Comparison of ENCODE assay signal across 19 cellular contexts in genomic region chr21:44363278-44363677, GRCh38. TPM values are rescaled to one million over a fixed set of nuclear protein-coding genes. Genes with fewer than 3 reads are reported as not detected.
DNase-seq lines count a peak whose midpoint lies in the region; ATAC-seq, FAIRE-seq and TF ChIP-seq lines count a peak whose summit lies in the region.
"Had no signal": no experiment of that assay in that cellular context is flagged by ENCODE, and none has a peak within 500 bp of the region (broad histone marks: within the 10 kb centered on the region; RNA-seq: fewer than 3 reads in every experiment).

No MANE protein-coding gene starts in this region.

- H3K79me2 ChIP-seq in HepG2 (ENCODE audit: insufficient read depth, low read length) = no peaks in the 10 kb centered on the region

- TF ChIP-seq CTCF in HepG2 (CRISPR knock-in tag; IDR thresholded peaks at IDR 0.05) (no peak), right lobe of liver (IDR thresholded peaks at IDR 0.05) (no peak), HL-60 (IDR thresholded peaks at IDR 0.05; ENCODE audit: insufficient read depth, low read length) (no peak)

- in situ Hi-C loops in HepG2 (cut with HindIII; ENCODE audit: extremely low pct_ligation_motif_present, low pct_unique_long_range_greater_than_20kb) = no loop called here

- H3K27ac ChIP-seq in HepG2 (ENCODE audit: extremely low read length, insufficient read depth, low read length) = no peak overlapping the region
- no peak overlapping the region for H3K27ac ChIP-seq in right lobe of liver
- H3K27ac ChIP-seq in HL-60 (replicated peaks) = peak overlapping the region; percentile 37
- H3K27ac ChIP-seq: 22Rv1, A549, C4-2B had no signal

- H3K36me3 ChIP-seq in HepG2 (replicated peaks in 1 of 2; ENCODE audit: control insufficient read depth in 1 of 2, insufficient read depth in 2 of 2, low read length in 2 of 2) (no peaks in the 10 kb centered on the region), right lobe of liver (no peaks in the 10 kb centered on the region)

- TF ChIP-seq EP300 in HepG2 (IDR thresholded peaks at IDR 0.05; ENCODE audit: low read depth in 2 of 2, low read length in 2 of 2) (no peak), HepG2 (CRISPR knock-in tag; IDR thresholded peaks at IDR 0.05; ENCODE audit: borderline replicate concordance) (no peak)

- H3K27me3 ChIP-seq in HepG2 (ENCODE audit: control insufficient read depth in 1 of 2, insufficient read depth in 2 of 2, low read length in 2 of 2) = peaks cover 0 to 38% of the 10 kb centered on the region in 2 experiments; a peak in 4 of 5 replicates
- H3K27me3 ChIP-seq in right lobe of liver = no peaks in the 10 kb centered on the region
- no peaks in the 10 kb centered on the region for H3K27me3 ChIP-seq in HL-60 (ENCODE audit: insufficient read depth, poor library complexity, severe bottlenecking)

- DNase-seq in HepG2 (ENCODE audit: low spot score) (no peak), right lobe of liver (no peak), HL-60 (ENCODE audit: low read depth in 1 of 2, low spot score in 1 of 2) (no peak)
- DNase-seq in stimulated activated CD4-positive, alpha-beta T cell treated with anti-CD3 and anti-CD28 coated beads, Interleukin-12 subunit alpha, Interleukin-12 subunit beta, amount 100 ng/mL, for 4 hours = no peak
- DNase-seq: AML-193; Caco-2; Calu3; CD8-positive, alpha-beta T cell; DMS79 treated with DMSO at 0.1 percent for 48 hours; GF-D8 had no signal

- TF ChIP-seq POLR2A in HepG2 (IDR thresholded peaks at IDR 0.05; ENCODE audit: insufficient read depth in 1 of 2, low read depth in 2 of 2, low read length in 2 of 2) (no peak), right lobe of liver (IDR thresholded peaks at IDR 0.05) (no peak)

- no peak for TF ChIP-seq RAD21 in HepG2 (CRISPR knock-in tag; IDR thresholded peaks at IDR 0.05)

- no peak for FAIRE-seq in HepG2 (lab: Jason Lieb, UNC)
- FAIRE-seq: A549, D721Med, G401.6, GM12891, GM19239 had no signal

- no TSS peak for BruUV-seq in HepG2 (replicated peaks; lab: Mats Ljungman, UMichigan)

- ATAC-seq in HepG2 (no peak), right lobe of liver (no peak), HG02884 (IDR thresholded peaks at IDR 0.05; ENCODE audit: unreplicated experiment) (no peak)
- ATAC-seq: A549; CD8-positive, alpha-beta T cell had no signal

- H4K20me1 ChIP-seq in HepG2 (ENCODE audit: insufficient read depth, low read length) = no peaks in the 10 kb centered on the region

- H3K9me3 ChIP-seq in HepG2 (ENCODE audit: low read length) = no peaks in the 10 kb centered on the region
- H3K9me3 ChIP-seq in right lobe of liver = no peaks in the 10 kb centered on the region
- H3K9me3 ChIP-seq: A549 had no signal

- POLR2A ChIA-PET in HepG2 (lab: Yijun Ruan, JAX) = no interaction called here

- 91% methylated on average over 1 of the region's 1 CpG for WGBS in HepG2 (ENCODE audit: low lambda C conversion rate)
- 77% methylated on average over 1 of the region's 1 CpG for WGBS in right lobe of liver (ENCODE audit: insufficient coverage, low coverage, low lambda C conversion rate, missing lambda C conversion rate)

- intact Hi-C loops in HepG2 (cut with micrococcal nuclease; ENCODE audit: unreplicated experiment) = loop anchor here (10.0 kb wide), 1 partner anchor 72 kb away; no protein-coding TSS in a partner anchor
- intact Hi-C loops in right lobe of liver (cut with DNase I) = no loop called here

- no peak overlapping the region for H2AFZ ChIP-seq in HepG2 (ENCODE audit: low read length)

- H3K9ac ChIP-seq in HepG2 (ENCODE audit: insufficient read depth, low read depth, low read length) = no peak overlapping the region

- CTCF ChIA-PET in HepG2 (lab: Yijun Ruan, JAX; ENCODE audit: low intra/inter-chr PET ratio, low total read pairs) = no interaction called here

- H3K4me2 ChIP-seq in HepG2 (ENCODE audit: low read depth, low read length) = no peak overlapping the region
- H3K4me2 ChIP-seq: A549 had no signal

- no peaks in the 10 kb centered on the region for H3K4me1 ChIP-seq in HepG2 (ENCODE audit: insufficient read depth, low read length)
- no peaks in the 10 kb centered on the region for H3K4me1 ChIP-seq in right lobe of liver
- H3K4me1 ChIP-seq: A549, Caco-2 had no signal

- no peak overlapping the region for H3K4me3 ChIP-seq in HepG2 (replicated peaks in 1 of 3; ENCODE audit: insufficient read depth in 1 of 3, low read depth in 2 of 3, low read length in 3 of 3)
- H3K4me3 ChIP-seq in right lobe of liver = no peak overlapping the region
- no peak overlapping the region for H3K4me3 ChIP-seq in HL-60 (replicated peaks; ENCODE audit: insufficient read depth, low read length)
- H3K4me3 ChIP-seq: A549 had no signal

TF ChIP-seq in HepG2, 621 proteins besides CTCF, POLR2A, EP300 and RAD21:
- no peak for TF ChIP-seq ZMYM3 (CRISPR knock-in tag; IDR thresholded peaks at IDR 0.05)
- peak; percentile 96 for TF ChIP-seq ZNF160 (CRISPR knock-in tag; IDR thresholded peaks at IDR 0.05)
TF ChIP-seq in HepG2: peak in this region for 1.

RNA-seq across cellular contexts. Expression of gene TRPM2, which starts 9.9 kb away (rescaled TPM):
- 0.07 TPM in 1 of 2 replicates, not detected in the other for total RNA-seq in HepG2 (2016; rRNA removed; fragmentation: Illumina TruSeq; extraction: Trizol)
- total RNA-seq in HepG2 (2016; cell fraction: cytosol; rRNA removed; fragmentation: Illumina TruSeq; extraction: Trizol; ENCODE audit: low read depth) = not detected in 2 replicates
- 0.09 TPM in 1 of 2 replicates, not detected in the other for total RNA-seq in HepG2 (2016; cell fraction: insoluble cytoplasmic fraction; rRNA removed; fragmentation: Illumina TruSeq; extraction: Trizol)
- total RNA-seq in HepG2 (2016; cell fraction: membrane; rRNA removed; fragmentation: Illumina TruSeq; extraction: Trizol) = 0.14 TPM in 1 of 2 replicates, not detected in the other
- not detected in 2 replicates for total RNA-seq in HepG2 (2016; cell fraction: nucleus; rRNA removed; fragmentation: Illumina TruSeq; extraction: Trizol)
- 0.09 and 0.20 TPM in 2 replicates for polyA plus RNA-seq in HepG2 (2011; rRNA removed)
- 0.05 and 0.06 TPM in 2 replicates for polyA plus RNA-seq in HepG2 (2011; cell fraction: cytosol; rRNA removed)
- polyA plus RNA-seq in HepG2 (2011; cell fraction: nucleus; rRNA removed) = 0.37 and 0.55 TPM in 2 replicates
- 0.27 and 0.31 TPM in 2 replicates for polyA plus RNA-seq in HepG2 (2012)
- polyA plus RNA-seq in HepG2 (2016; cell fraction: cytosol; fragmentation: Illumina TruSeq; extraction: Trizol; ENCODE audit: low read depth) = 0.08 TPM in 1 of 2 replicates, not detected in the other
- polyA plus RNA-seq in HepG2 (2016; cell fraction: insoluble cytoplasmic fraction; fragmentation: Illumina TruSeq; extraction: Trizol; ENCODE audit: low read depth) = 0.14 TPM in 1 of 2 replicates, not detected in the other
- polyA plus RNA-seq in HepG2 (2016; cell fraction: membrane; fragmentation: Illumina TruSeq; extraction: Trizol; ENCODE audit: low read depth) = 0.18 TPM in 1 of 2 replicates, not detected in the other
- 0.11 and 0.37 TPM in 2 replicates for polyA plus RNA-seq in HepG2 (2016; cell fraction: nucleus; fragmentation: Illumina TruSeq; extraction: Trizol; ENCODE audit: insufficient read depth, low read depth)
- polyA minus RNA-seq in HepG2 (2011; rRNA and poly(A)+ RNA removed; ENCODE audit: low replicate concordance) = 0.02 and 11.4 TPM in 2 replicates
- 0.70 TPM in 1 of 2 replicates, not detected in the other for polyA minus RNA-seq in HepG2 (2011; cell fraction: cytosol; rRNA and poly(A)+ RNA removed)
- polyA minus RNA-seq in HepG2 (2011; cell fraction: nucleus; rRNA and poly(A)+ RNA removed) = 0.26 and 0.50 TPM in 2 replicates
- total RNA-seq in right lobe of liver = 1 to 10 TPM in 4 of 6 experiments, under 1 TPM in 2; 0.92 to 2.0 (median 1.2) TPM
- total RNA-seq: Calu3 had no signal
- polyA plus RNA-seq: BJ had no signal

RNA-seq across cellular contexts. Expression of gene CFAP410, which starts 24.1 kb away (rescaled TPM):
- total RNA-seq in HepG2 (2016; rRNA removed; fragmentation: Illumina TruSeq; extraction: Trizol) (13.1 and 20.1 TPM in 2 replicates), right lobe of liver (10 to 100 TPM in 4 of 6 experiments, 1 to 10 TPM in 2; 6.9 to 15.4 (median 13.1) TPM)
- total RNA-seq in HepG2 (2016; cell fraction: cytosol; rRNA removed; fragmentation: Illumina TruSeq; extraction: Trizol; ENCODE audit: low read depth) = 16.2 and 18.7 TPM in 2 replicates
- 11.7 and 23.2 TPM in 2 replicates for total RNA-seq in HepG2 (2016; cell fraction: insoluble cytoplasmic fraction; rRNA removed; fragmentation: Illumina TruSeq; extraction: Trizol)
- total RNA-seq in HepG2 (2016; cell fraction: membrane; rRNA removed; fragmentation: Illumina TruSeq; extraction: Trizol) = 22.7 and 31.0 TPM in 2 replicates
- total RNA-seq in HepG2 (2016; cell fraction: nucleus; rRNA removed; fragmentation: Illumina TruSeq; extraction: Trizol) = 15.4 and 16.3 TPM in 2 replicates
- 8.0 and 13.1 TPM in 2 replicates for polyA plus RNA-seq in HepG2 (2011; rRNA removed)
- polyA plus RNA-seq in HepG2 (2011; cell fraction: cytosol; rRNA removed) = 6.8 and 14.6 TPM in 2 replicates
- 84.7 and 108 TPM in 2 replicates for polyA plus RNA-seq in HepG2 (2011; cell fraction: nucleus; rRNA removed)
- polyA plus RNA-seq in HepG2 (2012) = 7.4 and 9.9 TPM in 2 replicates
- polyA plus RNA-seq in HepG2 (2016; cell fraction: cytosol; fragmentation: Illumina TruSeq; extraction: Trizol; ENCODE audit: low read depth) = 17.7 and 23.4 TPM in 2 replicates
- 12.0 and 13.3 TPM in 2 replicates for polyA plus RNA-seq in HepG2 (2016; cell fraction: insoluble cytoplasmic fraction; fragmentation: Illumina TruSeq; extraction: Trizol; ENCODE audit: low read depth)
- polyA plus RNA-seq in HepG2 (2016; cell fraction: membrane; fragmentation: Illumina TruSeq; extraction: Trizol; ENCODE audit: low read depth) = 19.5 and 21.9 TPM in 2 replicates
- polyA plus RNA-seq in HepG2 (2016; cell fraction: nucleus; fragmentation: Illumina TruSeq; extraction: Trizol; ENCODE audit: insufficient read depth, low read depth) = 26.7 and 31.2 TPM in 2 replicates
- 3.6 and 9.9 TPM in 2 replicates for polyA minus RNA-seq in HepG2 (2011; rRNA and poly(A)+ RNA removed; ENCODE audit: low replicate concordance)
- 3.6 and 4.5 TPM in 2 replicates for polyA minus RNA-seq in HepG2 (2011; cell fraction: cytosol; rRNA and poly(A)+ RNA removed)
- 13.3 and 17.1 TPM in 2 replicates for polyA minus RNA-seq in HepG2 (2011; cell fraction: nucleus; rRNA and poly(A)+ RNA removed)
